In the genomic region with DNA sequence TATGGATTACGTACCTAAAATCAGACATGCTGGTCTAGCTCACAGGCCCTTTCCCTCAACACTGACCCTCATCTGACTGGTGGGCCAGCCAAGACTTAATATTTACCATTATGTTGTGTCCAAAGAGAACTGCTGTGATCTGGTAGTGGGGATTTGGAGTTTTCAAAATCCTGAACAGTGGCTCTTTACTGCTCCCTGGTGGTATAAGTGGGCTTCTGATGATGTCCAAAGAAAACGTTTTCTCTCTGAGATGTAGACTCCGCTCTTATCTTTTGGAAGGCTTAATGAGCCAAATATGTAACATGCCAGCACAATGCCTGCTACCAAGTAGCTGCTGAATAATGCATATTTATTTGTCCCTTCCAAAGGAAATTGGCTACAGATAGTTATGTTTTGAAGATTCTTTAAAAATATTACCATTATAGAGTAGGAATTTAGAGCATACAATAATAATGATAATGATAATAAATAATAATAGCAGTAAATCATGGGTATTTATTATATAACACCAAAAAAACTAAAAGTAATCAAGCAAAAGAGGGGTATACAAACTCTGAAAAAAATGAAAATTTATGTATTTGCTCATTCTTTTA, we compare ENCODE assay signal across 8 cellular contexts.
DNase-seq lines count a peak whose midpoint lies in the region; ATAC-seq and TF ChIP-seq lines count a peak whose summit lies in the region.

No MANE protein-coding gene starts in this region.

- peaks cover 0 to 7% (median 0%) of the 10 kb centered on the region in 12 donors for H3K4me1 ChIP-seq in heart left ventricle

- H3K36me3 ChIP-seq in WERI-Rb-1 (no peaks in the 10 kb centered on the region), heart left ventricle (no peaks in the 10 kb centered on the region)

- TF ChIP-seq CTCF in C4-2B (conservative IDR thresholded peaks at IDR 0.05) (peak; percentile 84), WERI-Rb-1 (IDR thresholded peaks at IDR 0.05; ENCODE audit: low read depth, low read length) (peak; percentile 74), heart left ventricle (IDR thresholded peaks at IDR 0.05) (peak; percentile 31 to 73 (median 51)), retinal pigment epithelial cell (conservative IDR thresholded peaks at IDR 0.05; ENCODE audit: low read depth, low read length) (peak; percentile 81)

- H3K27me3 ChIP-seq in WERI-Rb-1 (ENCODE audit: insufficient read depth, low read depth, severe bottlenecking) (no peaks in the 10 kb centered on the region), heart left ventricle (no peaks in the 10 kb centered on the region)

- no peak for TF ChIP-seq POLR2A in heart left ventricle (IDR thresholded peaks at IDR 0.05)

- peak; percentile 48 for ATAC-seq in GM18502 (IDR thresholded peaks at IDR 0.05; ENCODE audit: poor library complexity, unreplicated experiment)
- peak in 3 of 4 donors; percentile 42 to 58 (median 44) for ATAC-seq in heart left ventricle
- ATAC-seq in HG03039 (IDR thresholded peaks at IDR 0.05; ENCODE audit: unreplicated experiment) = no peak

- no peaks in the 10 kb centered on the region for H3K9me3 ChIP-seq in WERI-Rb-1 (ENCODE audit: severe bottlenecking)
- H3K9me3 ChIP-seq in heart left ventricle = no peaks in the 10 kb centered on the region

- H3K4me3 ChIP-seq in WERI-Rb-1 (ENCODE audit: low read depth, low read length) (no peak overlapping the region), heart left ventricle (no peak overlapping the region), retinal pigment epithelial cell (ENCODE audit: low read length) (no peak overlapping the region)

- intact Hi-C loops in heart left ventricle (cut with DNase I) = loop anchor here in 6 of 10 donors (5.0 to 10.0 kb wide), 5 partner anchors 510 to 1120 kb away; a partner anchor contains a TSS

- H3K27ac ChIP-seq in C4-2B (no peak overlapping the region), WERI-Rb-1 (no peak overlapping the region), heart left ventricle (peak overlapping the region in 1 of 12 donors; percentile 35)

- WGBS in heart left ventricle, 4 donors = 15 to 20% (median 20%) methylated on average over 3 of the region's 3 CpGs

- peak; percentile 63 for DNase-seq in NCI-H128 (lab: John Stamatoyannopoulos, UW; ENCODE audit: unreplicated experiment)
- DNase-seq in WERI-Rb-1 = peak; percentile 62
- DNase-seq in heart left ventricle = peak in 1 of 5 donors; percentile 19
- peak; percentile 47 for DNase-seq in retinal pigment epithelial cell (ENCODE audit: low read depth)
- DNase-seq in activated CD4-positive, CD25-positive, alpha-beta regulatory T cell treated with anti-CD3 and anti-CD28 coated beads, Interleukin-2, amount 50 U/mL, for 72 hours = no peak
